ENCODE assay signal across 8 cellular contexts in the genomic region with DNA sequence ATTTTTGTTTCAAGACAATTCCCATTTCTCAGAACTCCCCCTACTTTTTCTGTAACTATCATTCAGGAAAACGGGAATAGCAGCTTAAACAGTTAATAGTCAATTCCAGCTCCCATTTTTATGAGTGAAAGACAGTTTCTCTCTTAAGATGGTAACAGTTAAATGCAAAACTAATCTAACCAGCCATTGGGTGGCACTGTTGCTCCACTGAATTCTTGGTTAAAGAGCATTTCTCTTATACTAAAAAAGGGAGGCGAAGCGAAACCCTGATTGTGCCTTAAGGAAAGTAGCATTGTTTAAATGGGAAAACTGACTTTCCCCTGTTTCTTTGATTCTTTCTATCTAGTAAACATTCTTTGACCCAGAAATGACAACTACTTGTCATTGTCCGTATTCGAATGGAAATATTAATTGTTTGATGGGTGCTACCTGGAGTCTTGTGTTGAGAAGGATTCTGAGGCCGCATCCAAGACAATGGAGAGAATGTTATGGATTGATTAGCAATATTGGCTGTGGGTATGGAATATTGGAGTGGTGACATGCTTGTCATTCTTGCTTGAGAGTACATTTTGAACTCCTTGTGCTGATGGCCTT.
DNase-seq lines count a peak whose midpoint lies in the region; ATAC-seq, FAIRE-seq and TF ChIP-seq lines count a peak whose summit lies in the region.

No MANE protein-coding gene starts in this region.

- H3K9me3 ChIP-seq in OCI-LY3 (ENCODE audit: insufficient read depth, low read length): no peaks in the 10 kb centered on the region
- H3K9me3 ChIP-seq in HepG2 (ENCODE audit: low read length): no peaks in the 10 kb centered on the region
- no peaks in the 10 kb centered on the region for H3K9me3 ChIP-seq in thyroid gland

- WGBS in HepG2 (ENCODE audit: low lambda C conversion rate): 32% methylated on average over 6 of the region's 6 CpGs
- WGBS in thyroid gland, 2 donors: 60 to 61% methylated on average over 6 of the region's 6 CpGs

- DNase-seq in natural killer cell (peak; percentile 25), HS-5 (ENCODE audit: low read depth) (peak; percentile 59), cerebellar cortex (ENCODE audit: low spot score) (peak; percentile 65), HepG2 (ENCODE audit: low spot score) (peak; percentile 45), thyroid gland (peak; percentile 53 to 65)
- no peak for DNase-seq in natural killer cell treated with Interleukin-12 subunit alpha and Interleukin-12 subunit beta and Interleukin-15 and Interleukin-18, amount 100 ng/mL, for 72 hours (ENCODE audit: low spot score)

- H3K27me3 Mint-ChIP-seq in natural killer cell (ENCODE audit: low read depth in 2 of 2): no peaks in the 10 kb centered on the region
- no peaks in the 10 kb centered on the region for H3K27me3 Mint-ChIP-seq in natural killer cell treated with Interleukin-12 subunit alpha and Interleukin-12 subunit beta and Interleukin-15 and Interleukin-18, amount 100 ng/mL, for 72 hours

- H3K4me2 ChIP-seq in OCI-LY3 (ENCODE audit: low read length) (no peak overlapping the region; the same call in 1 of the 2 replicates), HepG2 (ENCODE audit: low read depth, low read length) (no peak overlapping the region)

- H3K4me1 ChIP-seq in OCI-LY3 (ENCODE audit: low read length): no peaks in the 10 kb centered on the region
- H3K4me1 ChIP-seq in HepG2 (ENCODE audit: insufficient read depth, low read length): no peaks in the 10 kb centered on the region
- no peaks in the 10 kb centered on the region for H3K4me1 ChIP-seq in thyroid gland

- intact Hi-C loops in natural killer cell (cut with micrococcal nuclease): loop anchor here (1.0 to 10.0 kb wide), 3 partner anchors 316 to 1192 kb away; no protein-coding TSS in a partner anchor
- intact Hi-C loops in HepG2 (cut with micrococcal nuclease; ENCODE audit: unreplicated experiment): loop anchor here (1.0 to 5.0 kb wide), 6 partner anchors 317 to 1444 kb away; no protein-coding TSS in a partner anchor
- intact Hi-C loops in thyroid gland (cut with DNase I): loop anchor here (5.0 kb wide), 1 partner anchor 489 kb away; no protein-coding TSS in a partner anchor

- 0 out of 2 replicates have a peak, but pooled peaks have one; percentile 29 for TF ChIP-seq RAD21 in HepG2 (CRISPR knock-in tag; IDR thresholded peaks at IDR 0.05)

- H2AFZ ChIP-seq in OCI-LY3 (ENCODE audit: low read depth, low read length) (no peak overlapping the region), HepG2 (ENCODE audit: low read length) (no peak overlapping the region)

- no peaks in the 10 kb centered on the region for H3K36me3 ChIP-seq in OCI-LY3 (replicated peaks; ENCODE audit: low read depth, low read length)
- H3K36me3 ChIP-seq in HepG2 (replicated peaks in 1 of 2; ENCODE audit: control insufficient read depth in 1 of 2, insufficient read depth in 2 of 2, low read length in 2 of 2): no peaks in the 10 kb centered on the region
- no peaks in the 10 kb centered on the region for H3K36me3 ChIP-seq in thyroid gland

- H3K27ac ChIP-seq in OCI-LY3 (ENCODE audit: low read length) (no peak overlapping the region), HepG2 (ENCODE audit: extremely low read length, insufficient read depth, low read length) (no peak overlapping the region), thyroid gland (no peak overlapping the region)

- POLR2A ChIA-PET in HepG2 (lab: Yijun Ruan, JAX): no interaction called here

- H3K4me3 Mint-ChIP-seq in natural killer cell: no peak overlapping the region
- no peak overlapping the region for H3K4me3 Mint-ChIP-seq in natural killer cell treated with Interleukin-12 subunit alpha and Interleukin-12 subunit beta and Interleukin-15 and Interleukin-18, amount 100 ng/mL, for 72 hours

- no peaks in the 10 kb centered on the region for H3K79me2 ChIP-seq in OCI-LY3 (ENCODE audit: low read length)
- no peaks in the 10 kb centered on the region for H3K79me2 ChIP-seq in HepG2 (ENCODE audit: insufficient read depth, low read length)

- in situ Hi-C loops in HepG2 (cut with HindIII; ENCODE audit: extremely low pct_ligation_motif_present, low pct_unique_long_range_greater_than_20kb): loop anchor here (10.0 to 25.0 kb wide), 3 partner anchors 448 to 1199 kb away; no protein-coding TSS in a partner anchor

- TF ChIP-seq CTCF in natural killer cell (IDR thresholded peaks at IDR 0.05) (peak; percentile 74), OCI-LY3 (IDR thresholded peaks at IDR 0.05; ENCODE audit: low read depth, low read length) (peak; percentile 79), HepG2 (CRISPR knock-in tag; IDR thresholded peaks at IDR 0.05) (peak; percentile 73), thyroid gland (IDR thresholded peaks at IDR 0.05) (peak in 5 of 6 experiments; percentile 46 to 84 (median 68))

- TF ChIP-seq EP300 in HepG2 (IDR thresholded peaks at IDR 0.05; ENCODE audit: low read depth in 2 of 2, low read length in 2 of 2) (no peak), HepG2 (CRISPR knock-in tag; IDR thresholded peaks at IDR 0.05; ENCODE audit: borderline replicate concordance) (no peak)

- H3K27ac Mint-ChIP-seq in natural killer cell: no peak overlapping the region
- no peak overlapping the region for H3K27ac Mint-ChIP-seq in natural killer cell treated with Interleukin-12 subunit alpha and Interleukin-12 subunit beta and Interleukin-15 and Interleukin-18, amount 100 ng/mL, for 72 hours

- H3K9ac ChIP-seq in OCI-LY3 (ENCODE audit: low read length): no peak overlapping the region
- H3K9ac ChIP-seq in HepG2 (ENCODE audit: insufficient read depth, low read depth, low read length): no peak overlapping the region

- no peaks in the 10 kb centered on the region for H4K20me1 ChIP-seq in OCI-LY3 (ENCODE audit: insufficient read depth, low read length)
- no peaks in the 10 kb centered on the region for H4K20me1 ChIP-seq in HepG2 (ENCODE audit: insufficient read depth, low read length)

- H3K4me3 ChIP-seq in OCI-LY3 (ENCODE audit: low read length) (no peak overlapping the region), HepG2 (replicated peaks in 1 of 3; ENCODE audit: insufficient read depth in 1 of 3, low read depth in 2 of 3, low read length in 3 of 3) (no peak overlapping the region), thyroid gland (replicated peaks in 1 of 3) (no peak overlapping the region)

- H3K36me3 Mint-ChIP-seq in natural killer cell: no peaks in the 10 kb centered on the region
- H3K36me3 Mint-ChIP-seq in natural killer cell treated with Interleukin-12 subunit alpha and Interleukin-12 subunit beta and Interleukin-15 and Interleukin-18, amount 100 ng/mL, for 72 hours: no peaks in the 10 kb centered on the region

- no peaks in the 10 kb centered on the region for H3K9me3 Mint-ChIP-seq in natural killer cell
- no peaks in the 10 kb centered on the region for H3K9me3 Mint-ChIP-seq in natural killer cell treated with Interleukin-12 subunit alpha and Interleukin-12 subunit beta and Interleukin-15 and Interleukin-18, amount 100 ng/mL, for 72 hours

- peak; percentile 15 for FAIRE-seq in HepG2 (lab: Jason Lieb, UNC)

- H3K27me3 ChIP-seq in OCI-LY3 (ENCODE audit: low read depth, low read length): peaks cover 5% of the 10 kb centered on the region
- no peaks in the 10 kb centered on the region for H3K27me3 ChIP-seq in HepG2 (ENCODE audit: control insufficient read depth in 1 of 2, insufficient read depth in 2 of 2, low read length in 2 of 2)
- H3K27me3 ChIP-seq in thyroid gland: no peaks in the 10 kb centered on the region

- CTCF ChIA-PET in HepG2 (lab: Yijun Ruan, JAX; ENCODE audit: low intra/inter-chr PET ratio, low total read pairs): interaction anchor here (1.4 to 1.8 kb wide), 3 partner anchors 462 to 1196 kb away, joined by 4 to 19 read pairs (median 5); no protein-coding TSS in a partner anchor

- no peak for TF ChIP-seq POLR2A in HepG2 (IDR thresholded peaks at IDR 0.05; ENCODE audit: insufficient read depth in 1 of 2, low read depth in 2 of 2, low read length in 2 of 2)
- no peak for TF ChIP-seq POLR2A in thyroid gland (IDR thresholded peaks at IDR 0.05)

- ATAC-seq in natural killer cell (peak in 2 of 3 donors; percentile 55 to 60), GM21529 (IDR thresholded peaks at IDR 0.05; ENCODE audit: unreplicated experiment) (peak; percentile 87), HepG2 (peak; percentile 68; the same call in 2 of the 3 replicates)
- ATAC-seq in natural killer cell treated with Interleukin-12 subunit alpha and Interleukin-12 subunit beta and Interleukin-15 and Interleukin-18, amount 100 ng/mL, for 72 hours: no peak

- no peaks in the 10 kb centered on the region for H3K4me1 Mint-ChIP-seq in natural killer cell
- H3K4me1 Mint-ChIP-seq in natural killer cell treated with Interleukin-12 subunit alpha and Interleukin-12 subunit beta and Interleukin-15 and Interleukin-18, amount 100 ng/mL, for 72 hours (ENCODE audit: low read depth in 2 of 2): no peaks in the 10 kb centered on the region

- no TSS peak for BruUV-seq in HepG2 (replicated peaks; lab: Mats Ljungman, UMichigan)

TF ChIP-seq in HepG2, 621 proteins besides CTCF, POLR2A, EP300 and RAD21 (continues in another document):
- TF ChIP-seq, protein P1, sequence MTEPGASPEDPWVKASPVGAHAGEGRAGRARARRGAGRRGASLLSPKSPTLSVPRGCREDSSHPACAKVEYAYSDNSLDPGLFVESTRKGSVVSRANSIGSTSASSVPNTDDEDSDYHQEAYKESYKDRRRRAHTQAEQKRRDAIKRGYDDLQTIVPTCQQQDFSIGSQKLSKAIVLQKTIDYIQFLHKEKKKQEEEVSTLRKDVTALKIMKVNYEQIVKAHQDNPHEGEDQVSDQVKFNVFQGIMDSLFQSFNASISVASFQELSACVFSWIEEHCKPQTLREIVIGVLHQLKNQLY (CRISPR knock-in tag; IDR thresholded peaks at IDR 0.05): no peak
- no peak for TF ChIP-seq GPN1 (CRISPR knock-in tag; IDR thresholded peaks at IDR 0.05; ENCODE audit: borderline replicate concordance)
- TF ChIP-seq ZNF343 (CRISPR knock-in tag; IDR thresholded peaks at IDR 0.05): no peak
- TF ChIP-seq, protein P2, sequence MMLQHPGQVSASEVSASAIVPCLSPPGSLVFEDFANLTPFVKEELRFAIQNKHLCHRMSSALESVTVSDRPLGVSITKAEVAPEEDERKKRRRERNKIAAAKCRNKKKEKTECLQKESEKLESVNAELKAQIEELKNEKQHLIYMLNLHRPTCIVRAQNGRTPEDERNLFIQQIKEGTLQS (CRISPR knock-in tag; IDR thresholded peaks at IDR 0.05): no peak
- no peak for TF ChIP-seq ZBTB42 (CRISPR knock-in tag; IDR thresholded peaks at IDR 0.05)
- TF ChIP-seq, protein P3, sequence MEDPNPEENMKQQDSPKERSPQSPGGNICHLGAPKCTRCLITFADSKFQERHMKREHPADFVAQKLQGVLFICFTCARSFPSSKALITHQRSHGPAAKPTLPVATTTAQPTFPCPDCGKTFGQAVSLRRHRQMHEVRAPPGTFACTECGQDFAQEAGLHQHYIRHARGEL (CRISPR knock-in tag; IDR thresholded peaks at IDR 0.05): no peak
- no peak for TF ChIP-seq ZSCAN30 (CRISPR knock-in tag; IDR thresholded peaks at IDR 0.05)
- no peak for TF ChIP-seq GTF3A (CRISPR knock-in tag; conservative IDR thresholded peaks at IDR 0.05)
- no peak for TF ChIP-seq HCFC1 (IDR thresholded peaks at IDR 0.05; ENCODE audit: low read depth, low read length)
- TF ChIP-seq MIER2 (CRISPR knock-in tag; IDR thresholded peaks at IDR 0.05): no peak
- no peak for TF ChIP-seq ZNF567 (CRISPR knock-in tag; IDR thresholded peaks at IDR 0.05; ENCODE audit: borderline replicate concordance)
- peak; percentile 56 for TF ChIP-seq SMC3 (IDR thresholded peaks at IDR 0.05; ENCODE audit: low read length)

Comparison
In these comparisons a context has a peak if more than half of its experiments do, and no peak if none do; other contexts are left out.
1. ATAC-seq: peak in natural killer cell (2 of 3), GM21529 (single experiment) and HepG2 (single experiment); none in natural killer cell treated with Interleukin-12 subunit alpha and Interleukin-12 subunit beta and Interleukin-15 and Interleukin-18, amount 100 ng/mL, for 72 hours (0 of 2).
2. Peak in every context shown above with its lines, with median percentiles within 50 percentile points of each other: CTCF ChIP-seq.